ENCODE assay signal across 15 cellular contexts in genomic region chr18:57057890-57058289, GRCh38.
DNase-seq lines count a peak whose midpoint lies in the region; ATAC-seq and TF ChIP-seq lines count a peak whose summit lies in the region.
"Had no signal": no experiment of that assay in that cellular context is flagged by ENCODE, and none has a peak within 500 bp of the region (broad histone marks: within the 10 kb centered on the region; RNA-seq: fewer than 3 reads in every experiment).

No MANE protein-coding gene starts in this region.

- TF ChIP-seq CTCF in omental fat pad (IDR thresholded peaks at IDR 0.05): no peak

- peak; percentile 37 for DNase-seq in NOMO-1 treated with DMSO at 0.1 percent for 48 hours (lab: John Stamatoyannopoulos, UW; ENCODE audit: unreplicated experiment)
- DNase-seq in NOMO-1 treated with dmso at 0.1 percent for 144 hours (lab: John Stamatoyannopoulos, UW; ENCODE audit: unreplicated experiment): no peak
- DNase-seq in activated T-cell treated with anti-CD3 and anti-CD28 coated beads, Interleukin-2, amount 50 U/mL, for 48 hours: peak; percentile 27 to 28
- DNase-seq in dermis blood vessel endothelial cell: no peak
- no peak for DNase-seq in omental fat pad (ENCODE audit: low spot score)
- DNase-seq in cortex of kidney (lab: John Stamatoyannopoulos, UW): no peak
- DNase-seq: 8988T, dorsolateral prefrontal cortex, midbrain, MV-4-11, NCI-H345, T-helper 17 cell had no signal

- ATAC-seq in GM19395 (IDR thresholded peaks at IDR 0.05; ENCODE audit: unreplicated experiment) (peak; percentile 79), HG02885 (IDR thresholded peaks at IDR 0.05; ENCODE audit: poor library complexity, unreplicated experiment) (peak; percentile 73), omental fat pad (ENCODE audit: low FRiP score) (no peak)
- ATAC-seq: Panc1, T-helper 17 cell had no signal

Comparison
In these comparisons a context has a peak if more than half of its experiments do, and no peak if none do; other contexts are left out.
1. DNase-seq: peak in NOMO-1 treated with DMSO at 0.1 percent for 48 hours (single experiment) and activated T-cell treated with anti-CD3 and anti-CD28 coated beads, Interleukin-2, amount 50 U/mL, for 48 hours (2 of 2); none in NOMO-1 treated with dmso at 0.1 percent for 144 hours (single experiment), dermis blood vessel endothelial cell (single experiment), omental fat pad (single experiment) and cortex of kidney (single experiment).